7 cellular contexts compared by ENCODE assay signal in genomic region chr12:56332512-56333196, GRCh38. TPM values are rescaled to one million over a fixed set of nuclear protein-coding genes. Genes with fewer than 3 reads are reported as not detected.
DNase-seq lines count a peak whose midpoint lies in the region; ATAC-seq and TF ChIP-seq lines count a peak whose summit lies in the region.

No MANE protein-coding gene starts in this region.

- H3K9me3 Mint-ChIP-seq in activated CD4-positive, alpha-beta memory T cell treated with anti-CD3 and anti-CD28 coated beads, Interleukin-2, amount 10 ng/mL, durations not matched to agents 7 days and 5 days: no peaks in the 10 kb centered on the region

- WGBS in right cardiac atrium: 89% methylated on average over 11 of the region's 11 CpGs
- WGBS in spleen, 5 donors: 91 to 96% (median 94%) methylated on average over 11 of the region's 11 CpGs

- peak overlapping the region; percentile 44 for H3K4me3 ChIP-seq in HAP-1
- H3K4me3 ChIP-seq in right cardiac atrium (ENCODE audit: low read length): peak overlapping the region; percentile 77
- peak overlapping the region in 7 of 8 donors; percentile 49 to 75 (median 59) for H3K4me3 ChIP-seq in spleen

- intact Hi-C loops in right cardiac atrium (cut with DNase I) (loop anchor here in 1 of 4 donors (10.0 kb wide), 1 partner anchor 132 kb away; the partner anchor contains the start of gene SPRYD4), spleen (cut with DNase I; ENCODE audit: low total_unique reads) (loop anchor here (10.0 kb wide), 1 partner anchor 132 kb away; the partner anchor contains the start of gene SPRYD4)

- H3K27ac ChIP-seq in right cardiac atrium (ENCODE audit: low read length): peak overlapping the region; percentile 96
- H3K27ac ChIP-seq in spleen: peak overlapping the region; percentile 90 to 98 (median 96)

- in situ Hi-C loops in HAP-1 (cut with MboI; ENCODE audit: low sequenced_read_pairs): no loop called here

- H3K27ac Mint-ChIP-seq in activated CD4-positive, alpha-beta memory T cell treated with anti-CD3 and anti-CD28 coated beads, Interleukin-2, amount 10 ng/mL, durations not matched to agents 7 days and 5 days: peak overlapping the region; percentile 99

- TF ChIP-seq CTCF in spleen (IDR thresholded peaks at IDR 0.05 in 8 of 11, conservative IDR thresholded peaks at IDR 0.05 in 3 of 11) (no peak), GM20000 (IDR thresholded peaks at IDR 0.05; ENCODE audit: extremely low read depth, missing control alignments) (no peak)

- no peak for TF ChIP-seq POLR2A in spleen (IDR thresholded peaks at IDR 0.05)

- H3K27me3 Mint-ChIP-seq in activated CD4-positive, alpha-beta memory T cell treated with anti-CD3 and anti-CD28 coated beads, Interleukin-2, amount 10 ng/mL, durations not matched to agents 7 days and 5 days: no peaks in the 10 kb centered on the region

- H3K27me3 ChIP-seq in HAP-1 (ENCODE audit: low read depth) (no peaks in the 10 kb centered on the region), right cardiac atrium (ENCODE audit: control insufficient read depth, insufficient read depth) (no peaks in the 10 kb centered on the region), spleen (replicated peaks in 1 of 7) (no peaks in the 10 kb centered on the region)

- H3K4me1 ChIP-seq in HAP-1 (peaks cover 10% of the 10 kb centered on the region), right cardiac atrium (ENCODE audit: control insufficient read depth, insufficient read depth, low read length) (peaks cover 7% of the 10 kb centered on the region), spleen (peaks cover 4 to 33% (median 20%) of the 10 kb centered on the region in 6 donors)

- POLR2A ChIA-PET in activated CD4-positive, alpha-beta memory T cell treated with anti-CD3 and anti-CD28 coated beads, Interleukin-2, amount 10 ng/mL, durations not matched to agents 7 days and 5 days (lab: Charles Lee): interaction anchor here (0.5 to 4.5 kb wide), 16 partner anchors 9 to 366 kb away, joined by 3 to 82 read pairs (median 7); partner anchors contain the start of genes ANKRD52, CNPY2, RBMS2 and RNF41

- DNase-seq in HAP-1 (ENCODE audit: low spot score in 2 of 2): no peak
- peak; percentile 20 for DNase-seq in activated CD4-positive, alpha-beta memory T cell treated with anti-CD3 and anti-CD28 coated beads, Interleukin-2, amount 10 ng/mL, durations not matched to agents 7 days and 5 days
- DNase-seq in right cardiac atrium: no peak
- peak; percentile 51 for DNase-seq in spleen
- no peak for DNase-seq in stimulated activated CD4-positive, alpha-beta T cell treated with anti-CD3 and anti-CD28 coated beads, Interleukin-2, amount 100 ng/mL, for 48 hours
- no peak for DNase-seq in GM20000 (ENCODE audit: low spot score)

- peaks cover 5% of the 10 kb centered on the region for H3K36me3 Mint-ChIP-seq in activated CD4-positive, alpha-beta memory T cell treated with anti-CD3 and anti-CD28 coated beads, Interleukin-2, amount 10 ng/mL, durations not matched to agents 7 days and 5 days (ENCODE audit: low read depth)

- H3K4me3 Mint-ChIP-seq in activated CD4-positive, alpha-beta memory T cell treated with anti-CD3 and anti-CD28 coated beads, Interleukin-2, amount 10 ng/mL, durations not matched to agents 7 days and 5 days: peak overlapping the region; percentile 93

- CTCF ChIA-PET in activated CD4-positive, alpha-beta memory T cell treated with anti-CD3 and anti-CD28 coated beads, Interleukin-2, amount 10 ng/mL, durations not matched to agents 7 days and 5 days (lab: Charles Lee): interaction anchor here (2.0 to 2.9 kb wide), 4 partner anchors 20 to 143 kb away, joined by 6 to 13 read pairs (median 10); partner anchors contain the start of genes SMARCC2 and STAT2

- H3K36me3 ChIP-seq in HAP-1 (replicated peaks) (0 out of 2 replicates have a peak, but pooled peaks cover 2% of the 10 kb centered on the region), spleen (peaks cover 0 to 12% (median 9%) of the 10 kb centered on the region in 6 donors)

- ATAC-seq in right cardiac atrium: peak in 1 of 2 donors; percentile 5
- no peak for ATAC-seq in GM21528 (IDR thresholded peaks at IDR 0.05; ENCODE audit: low FRiP score, unreplicated experiment)

- H3K9me3 ChIP-seq in HAP-1: no peaks in the 10 kb centered on the region
- H3K9me3 ChIP-seq in right cardiac atrium (ENCODE audit: control insufficient read depth, low read length): no peaks in the 10 kb centered on the region
- no peaks in the 10 kb centered on the region for H3K9me3 ChIP-seq in spleen

- peaks cover 34% of the 10 kb centered on the region for H3K4me1 Mint-ChIP-seq in activated CD4-positive, alpha-beta memory T cell treated with anti-CD3 and anti-CD28 coated beads, Interleukin-2, amount 10 ng/mL, durations not matched to agents 7 days and 5 days

RNA-seq across cellular contexts. Expression of gene PAN2, which starts 1.1 kb away (rescaled TPM):
- 10 to 100 TPM; 61.3 to 64.2 TPM for total RNA-seq in activated CD4-positive, alpha-beta memory T cell treated with anti-CD3 and anti-CD28 coated beads, Interleukin-2, amount 10 ng/mL, durations not matched to agents 7 days and 5 days
- total RNA-seq in right cardiac atrium (10 to 100 TPM; 39.9 to 58.3 (median 49.1) TPM), spleen (100 to 1,000 TPM in 4 of 7 donors, 10 to 100 TPM in 3; 47.4 to 132 (median 100) TPM)
- polyA plus RNA-seq in right cardiac atrium (33.1 TPM), spleen (10 to 100 TPM; 34.8 to 56.5 (median 54.4) TPM)

RNA-seq across cellular contexts. Expression of gene IL23A, which starts 6.0 kb away (rescaled TPM):
- 10 to 100 TPM; 11.0 to 11.7 TPM for total RNA-seq in activated CD4-positive, alpha-beta memory T cell treated with anti-CD3 and anti-CD28 coated beads, Interleukin-2, amount 10 ng/mL, durations not matched to agents 7 days and 5 days
- not detected for total RNA-seq in right cardiac atrium
- polyA plus RNA-seq in right cardiac atrium: 0.32 TPM
- 1 to 10 TPM; 1.1 to 4.5 (median 2.0) TPM for total RNA-seq in spleen
- 1 to 10 TPM; 1.8 to 4.0 (median 3.6) TPM for polyA plus RNA-seq in spleen

RNA-seq across cellular contexts. Expression of gene CNPY2, which starts 16.9 kb away (rescaled TPM):
- 10 to 100 TPM; 95.0 to 99.3 TPM for total RNA-seq in activated CD4-positive, alpha-beta memory T cell treated with anti-CD3 and anti-CD28 coated beads, Interleukin-2, amount 10 ng/mL, durations not matched to agents 7 days and 5 days
- total RNA-seq in right cardiac atrium (10 to 100 TPM; 52.4 to 65.1 (median 55.1) TPM), spleen (10 to 100 TPM; 63.0 to 79.7 (median 71.9) TPM)
- polyA plus RNA-seq in right cardiac atrium (69.7 TPM), spleen (10 to 100 TPM; 81.9 to 86.9 (median 86.7) TPM)

RNA-seq across cellular contexts. Expression of gene STAT2, which starts 27.3 kb away (rescaled TPM):
- 100 to 1,000 TPM; 298 to 304 TPM for total RNA-seq in activated CD4-positive, alpha-beta memory T cell treated with anti-CD3 and anti-CD28 coated beads, Interleukin-2, amount 10 ng/mL, durations not matched to agents 7 days and 5 days
- total RNA-seq in right cardiac atrium (10 to 100 TPM; 44.6 to 67.6 (median 53.5) TPM), spleen (100 to 1,000 TPM; 219 to 262 (median 233) TPM)
- polyA plus RNA-seq in right cardiac atrium (29.9 TPM), spleen (10 to 100 TPM; 41.5 to 89.7 (median 71.7) TPM)

RNA-seq across cellular contexts. Expression of gene APOF, which starts 30.0 kb away (rescaled TPM):
- total RNA-seq in activated CD4-positive, alpha-beta memory T cell treated with anti-CD3 and anti-CD28 coated beads, Interleukin-2, amount 10 ng/mL, durations not matched to agents 7 days and 5 days: not detected
- not detected for total RNA-seq in right cardiac atrium
- polyA plus RNA-seq in right cardiac atrium: not detected
- total RNA-seq in spleen: not detected
- polyA plus RNA-seq in spleen: not detected

Comparison
In these comparisons a context has a peak if more than half of its experiments do, and no peak if none do; other contexts are left out.
1. DNase-seq: peak in activated CD4-positive, alpha-beta memory T cell treated with anti-CD3 and anti-CD28 coated beads, Interleukin-2, amount 10 ng/mL, durations not matched to agents 7 days and 5 days (single experiment) and spleen (single experiment); none in HAP-1 (0 of 2), right cardiac atrium (0 of 3), stimulated activated CD4-positive, alpha-beta T cell treated with anti-CD3 and anti-CD28 coated beads, Interleukin-2, amount 100 ng/mL, for 48 hours (0 of 2) and GM20000 (single experiment).
2. Peak in every context shown above with its lines, with median percentiles within 50 percentile points of each other: H3K4me3 ChIP-seq.